In the genomic region with DNA sequence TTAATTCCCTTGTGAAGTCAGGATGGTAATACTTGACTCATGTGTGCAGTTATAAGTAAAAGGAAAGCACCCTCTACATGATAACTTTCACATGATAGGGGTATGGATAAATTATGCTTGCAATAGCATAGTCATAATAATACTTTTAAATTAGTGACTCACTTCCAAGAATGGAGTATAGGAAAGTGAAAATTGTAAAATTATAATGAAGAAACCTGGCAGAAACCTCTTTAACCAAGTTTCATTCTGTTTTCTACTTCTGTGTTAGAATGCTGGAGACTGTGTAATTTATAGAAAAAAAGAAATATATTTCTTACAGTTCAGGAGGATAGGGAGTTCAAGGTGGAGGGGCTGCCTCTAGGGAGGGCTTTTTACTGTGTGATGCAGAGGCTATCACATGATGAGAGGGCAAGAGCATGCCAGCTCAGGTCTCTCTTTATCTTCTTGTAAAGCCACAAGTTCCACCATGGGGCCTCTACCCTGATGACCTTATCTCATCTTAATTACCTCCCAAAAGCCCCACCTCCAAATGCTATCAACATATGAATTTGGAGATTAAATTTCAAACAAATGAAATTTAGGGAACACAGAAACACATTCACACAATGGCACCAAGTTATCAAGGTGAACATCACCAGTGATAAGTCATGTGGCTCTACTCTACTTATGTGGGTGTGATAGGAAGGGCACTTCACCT, we compare ENCODE assay signal across 12 cellular contexts. TPM values are rescaled to one million over a fixed set of nuclear protein-coding genes. Genes with fewer than 3 reads are reported as not detected.
DNase-seq lines count a peak whose midpoint lies in the region; ATAC-seq and TF ChIP-seq lines count a peak whose summit lies in the region.
"Had no signal": no experiment of that assay in that cellular context is flagged by ENCODE, and none has a peak within 500 bp of the region (broad histone marks: within the 10 kb centered on the region; RNA-seq: fewer than 3 reads in every experiment).

No MANE protein-coding gene starts in this region.

- no peak overlapping the region for H3K4me3 ChIP-seq in spleen
- no peak overlapping the region for H3K4me3 ChIP-seq in neural progenitor cell
- H3K4me3 ChIP-seq: upper lobe of right lung had no signal

- no peak for TF ChIP-seq CTCF in spleen (IDR thresholded peaks at IDR 0.05 in 8 of 11, conservative IDR thresholded peaks at IDR 0.05 in 3 of 11)
- TF ChIP-seq CTCF in neural progenitor cell (IDR thresholded peaks at IDR 0.05): no peak

- no peak overlapping the region for H3K4me3 Mint-ChIP-seq in neural progenitor cell
- H3K4me3 Mint-ChIP-seq: neural crest cell had no signal

- H3K9me3 ChIP-seq in spleen: no peaks in the 10 kb centered on the region
- no peaks in the 10 kb centered on the region for H3K9me3 ChIP-seq in neural progenitor cell (ENCODE audit: low read depth)
- H3K9me3 ChIP-seq: upper lobe of right lung had no signal

- H3K27me3 Mint-ChIP-seq in neural progenitor cell (ENCODE audit: insufficient read depth, low read depth): no peaks in the 10 kb centered on the region

- H3K27ac ChIP-seq in spleen (no peak overlapping the region), neural progenitor cell (no peak overlapping the region)
- H3K27ac ChIP-seq: upper lobe of right lung had no signal

- H3K36me3 ChIP-seq in spleen (no peaks in the 10 kb centered on the region), neural progenitor cell (no peaks in the 10 kb centered on the region)
- H3K36me3 ChIP-seq: upper lobe of right lung had no signal

- no peak for TF ChIP-seq POLR2A in spleen (IDR thresholded peaks at IDR 0.05)

- H3K27me3 ChIP-seq in spleen (replicated peaks in 1 of 7) (no peaks in the 10 kb centered on the region), neural progenitor cell (no peaks in the 10 kb centered on the region)
- H3K27me3 ChIP-seq: upper lobe of right lung had no signal

- H3K36me3 Mint-ChIP-seq in neural progenitor cell: no peaks in the 10 kb centered on the region

- no peak overlapping the region for H2AFZ ChIP-seq in neural progenitor cell (replicated peaks)

- peak; percentile 60 for DNase-seq in SK-N-DZ (ENCODE audit: low spot score)
- DNase-seq in spleen: no peak
- DNase-seq in NCI-H146 (lab: John Stamatoyannopoulos, UW): no peak
- DNase-seq in neural progenitor cell (ENCODE audit: low spot score): no peak
- DNase-seq in SHP77 treated with DMSO at 0.1 percent for 48 hours (lab: John Stamatoyannopoulos, UW): no peak
- DNase-seq: Kasumi-1; stimulated activated CD4-positive, alpha-beta T cell treated with anti-CD3 and anti-CD28 coated beads, Interleukin-4, amount 100 ng/mL, for 1 hour; upper lobe of right lung had no signal

- no peaks in the 10 kb centered on the region for H4K20me1 ChIP-seq in neural progenitor cell (ENCODE audit: low read depth)

- intact Hi-C loops in spleen (cut with DNase I; ENCODE audit: low total_unique reads): no loop called here

- no peak overlapping the region for H3K27ac Mint-ChIP-seq in neural progenitor cell

- H3K4me1 ChIP-seq in spleen (peaks cover 0 to 30% (median 0%) of the 10 kb centered on the region in 6 donors), neural progenitor cell (peaks cover 9% of the 10 kb centered on the region)
- H3K4me1 ChIP-seq: upper lobe of right lung had no signal

- no peaks in the 10 kb centered on the region for H3K79me2 ChIP-seq in neural progenitor cell (ENCODE audit: low read depth)

- no peaks in the 10 kb centered on the region for H3K9me3 Mint-ChIP-seq in neural progenitor cell

- no peaks in the 10 kb centered on the region for H3K4me1 Mint-ChIP-seq in neural progenitor cell

- no peak overlapping the region for H3K9ac ChIP-seq in neural progenitor cell

- no peaks in the 10 kb centered on the region for H3F3A ChIP-seq in neural progenitor cell (ENCODE audit: low read depth)

- ATAC-seq in GM18508 (IDR thresholded peaks at IDR 0.05; ENCODE audit: insufficient read depth, unreplicated experiment): peak; percentile 82
- ATAC-seq in GM19467 (IDR thresholded peaks at IDR 0.05; ENCODE audit: unreplicated experiment): peak; percentile 65
- ATAC-seq in HG02981 (IDR thresholded peaks at IDR 0.05; ENCODE audit: unreplicated experiment): peak; percentile 82
- ATAC-seq: upper lobe of right lung had no signal

- H3K4me2 ChIP-seq in neural progenitor cell: no peak overlapping the region

RNA-seq across cellular contexts. Expression of gene HDAC9, which starts 43.2 kb away (rescaled TPM):
- polyA plus RNA-seq in SK-N-DZ (2014; cell fraction: cytosol; rRNA removed): 27.2 and 29.5 TPM in 2 replicates
- 15.2 and 15.6 TPM in 2 replicates for polyA plus RNA-seq in SK-N-DZ (2014; cell fraction: nucleus; rRNA removed)
- total RNA-seq in spleen: 100 to 1,000 TPM in 1 of 7 donors, 10 to 100 TPM in 6; 62.2 to 100 (median 73.4) TPM
- polyA plus RNA-seq in spleen: 10 to 100 TPM; 15.9 to 18.9 (median 18.9) TPM
- 16.0 and 28.6 TPM in 2 replicates for total RNA-seq in neural progenitor cell (ENCODE audit: low replicate concordance)
